Comparison of ENCODE assay signal across 13 cellular contexts in genomic region chr12:2797721-2798418, GRCh38. TPM values are rescaled to one million over a fixed set of nuclear protein-coding genes. Genes with fewer than 3 reads are reported as not detected.
A peak's percentile ranks its signal among the peaks of the same experiment; 100 is the strongest.
DNase-seq lines count a peak whose midpoint lies in the region; ATAC-seq, FAIRE-seq and TF ChIP-seq lines count a peak whose summit lies in the region.
"Had no signal": no experiment of that assay in that cellular context is flagged by ENCODE, and none has a peak within 500 bp of the region (broad histone marks: within the 10 kb centered on the region; RNA-seq: fewer than 3 reads in every experiment).

No MANE protein-coding gene starts in this region.

- no peak for TF ChIP-seq RAD21 in A549 (conservative IDR thresholded peaks at IDR 0.05 in 1 of 2, IDR thresholded peaks at IDR 0.05 in 1 of 2)

- ATAC-seq in A549, result no peak
- no peak for ATAC-seq in HG03354 (IDR thresholded peaks at IDR 0.05; ENCODE audit: poor library complexity, severe bottlenecking, unreplicated experiment)
- ATAC-seq: Panc1 had no signal

- H3K9me3 ChIP-seq in A549, result no peaks in the 10 kb centered on the region

- H3K27ac ChIP-seq in A549, result no peak overlapping the region

- H3K4me1 ChIP-seq in A549, result peaks cover 18% of the 10 kb centered on the region

- TF ChIP-seq POLR2A in A549 (IDR thresholded peaks at IDR 0.05; ENCODE audit: low read length), result no peak

- no peak for FAIRE-seq in A549 (lab: Jason Lieb, UNC)

- H3K4me3 ChIP-seq in A549, result no peak overlapping the region
- no peak overlapping the region for H3K4me3 ChIP-seq in GM12864 (ENCODE audit: low read depth, low read length)

- 82% methylated on average over 6 of the region's 7 CpGs for WGBS in A549 (ENCODE audit: missing lambda C conversion rate)

- no peak overlapping the region for H3K4me2 ChIP-seq in A549

- 0 out of 3 replicates have a peak, but pooled peaks have one; percentile 15 for TF ChIP-seq CTCF in A549 (IDR thresholded peaks at IDR 0.05)
- peak; percentile 8 for TF ChIP-seq CTCF in GM12864 (IDR thresholded peaks at IDR 0.05; ENCODE audit: low read depth, low read length, missing control alignments)

- POLR2A ChIA-PET in A549 (lab: Yijun Ruan, JAX), result no interaction called here

- CTCF ChIA-PET in A549 (lab: Yijun Ruan, JAX), result interaction anchor here (1.0 to 7.3 kb wide), 2 partner anchors 13 to 15 kb away, joined by 4 to 57 read pairs; no protein-coding TSS in a partner anchor

- TF ChIP-seq EP300 in A549 (IDR thresholded peaks at IDR 0.05), result no peak

- no peak for DNase-seq in A549 (ENCODE audit: low read depth in 1 of 2, low spot score in 1 of 2)
- DNase-seq in GM12864 (ENCODE audit: low read depth), result no peak
- peak; percentile 50 for DNase-seq in astrocyte of the hippocampus (ENCODE audit: low read depth, low spot score)
- peak; percentile 23 for DNase-seq in iris pigment epithelial cell (ENCODE audit: low read depth)
- DNase-seq in ureter (ENCODE audit: low spot score), result no peak
- no peak for DNase-seq in germinal center (ENCODE audit: low spot score)
- no peak for DNase-seq in GF-D8 (lab: John Stamatoyannopoulos, UW)
- DNase-seq: activated CD4-positive, alpha-beta T cell treated with anti-CD3 and anti-CD28 coated beads for 48 hours; COR-L47; Karpas-422 had no signal

TF ChIP-seq in A549, 52 proteins besides CTCF, POLR2A, EP300 and RAD21:
- TF ChIP-seq FOSB (CRISPR knock-in tag; IDR thresholded peaks at IDR 0.05), result no peak
- no peak for TF ChIP-seq TFCP2L1 (CRISPR knock-in tag; IDR thresholded peaks at IDR 0.05)
- TF ChIP-seq SMC3 (IDR thresholded peaks at IDR 0.05), result no peak
- no peak for TF ChIP-seq ATOH8 (CRISPR knock-in tag; IDR thresholded peaks at IDR 0.05; ENCODE audit: low read depth)
- no peak for TF ChIP-seq PHF8 (IDR thresholded peaks at IDR 0.05; ENCODE audit: borderline replicate concordance, low read depth)
- TF ChIP-seq PBX3 (IDR thresholded peaks at IDR 0.05), result no peak
- no peak for TF ChIP-seq CHD2 (IDR thresholded peaks at IDR 0.05; ENCODE audit: low read length, partially characterized antibody)
- TF ChIP-seq POLR2AphosphoS2 (conservative IDR thresholded peaks at IDR 0.05; ENCODE audit: low read length), result no peak
- no peak for TF ChIP-seq FOSL2 (IDR thresholded peaks at IDR 0.05)
- TF ChIP-seq FOSL2 (CRISPR knock-in tag; IDR thresholded peaks at IDR 0.05), result no peak
- no peak for TF ChIP-seq HDAC2 (IDR thresholded peaks at IDR 0.05)
- TF ChIP-seq EHMT2 (IDR thresholded peaks at IDR 0.05; ENCODE audit: low read depth), result no peak
- no peak for TF ChIP-seq HOXB5 (CRISPR knock-in tag; IDR thresholded peaks at IDR 0.05)
- no peak for TF ChIP-seq ZNF302 (CRISPR knock-in tag; IDR thresholded peaks at IDR 0.05)
- no peak for TF ChIP-seq MAZ (IDR thresholded peaks at IDR 0.05; ENCODE audit: borderline replicate concordance, low read depth, low read length)
- no peak for TF ChIP-seq NPAS2 (CRISPR knock-in tag; IDR thresholded peaks at IDR 0.05; ENCODE audit: borderline replicate concordance)
- TF ChIP-seq CEBPB (IDR thresholded peaks at IDR 0.05), result no peak
- TF ChIP-seq BCL3 (IDR thresholded peaks at IDR 0.05), result no peak
- TF ChIP-seq HEYL (CRISPR knock-in tag; IDR thresholded peaks at IDR 0.05), result no peak
- no peak for TF ChIP-seq JUNB (IDR thresholded peaks at IDR 0.05)
- TF ChIP-seq GATA3 (IDR thresholded peaks at IDR 0.05; ENCODE audit: borderline replicate concordance), result no peak
TF ChIP-seq in A549: peak in this region for 0.

RNA-seq across cellular contexts. Expression of gene FKBP4, which starts 3.1 kb away (rescaled TPM):
- 108 and 125 TPM in 2 replicates for polyA plus RNA-seq in A549 (2011; rRNA removed)
- 109 TPM in 2 replicates for polyA plus RNA-seq in A549 (2012; cell fraction: cytosol; rRNA removed)
- polyA plus RNA-seq in A549 (2012; cell fraction: nucleus; rRNA removed), result 116 and 128 TPM in 2 replicates
- polyA plus RNA-seq in A549 (2017; fragmentation: RNase III; extraction: RNeasy Plus Mini Kit Qiagen cat#74134 plus additional on column Dnase treatment), result 123 to 140 TPM (median 137 TPM) in 3 replicates
- 95.0 and 120 TPM in 2 replicates for polyA minus RNA-seq in A549 (2011; rRNA and poly(A)+ RNA removed)
- total RNA-seq in ureter, result 115 TPM

RNA-seq across cellular contexts. Expression of gene ITFG2, which starts 14.6 kb away (rescaled TPM):
- polyA plus RNA-seq in A549 (2011; rRNA removed), result 23.7 and 28.4 TPM in 2 replicates
- 29.5 and 30.4 TPM in 2 replicates for polyA plus RNA-seq in A549 (2012; cell fraction: cytosol; rRNA removed)
- 77.0 and 80.9 TPM in 2 replicates for polyA plus RNA-seq in A549 (2012; cell fraction: nucleus; rRNA removed)
- polyA plus RNA-seq in A549 (2017; fragmentation: RNase III; extraction: RNeasy Plus Mini Kit Qiagen cat#74134 plus additional on column Dnase treatment), result 17.5 to 23.2 TPM (median 20.5 TPM) in 3 replicates
- polyA minus RNA-seq in A549 (2011; rRNA and poly(A)+ RNA removed), result 46.0 and 60.4 TPM in 2 replicates
- 83.6 TPM for total RNA-seq in ureter

RNA-seq across cellular contexts. Expression of gene NRIP2, which starts 37.0 kb away (rescaled TPM):
- polyA plus RNA-seq in A549 (2011; rRNA removed), result not detected in 2 replicates
- polyA plus RNA-seq in A549 (2012; cell fraction: cytosol; rRNA removed), result not detected in 2 replicates
- polyA plus RNA-seq in A549 (2012; cell fraction: nucleus; rRNA removed), result not detected in 2 replicates
- polyA plus RNA-seq in A549 (2017; fragmentation: RNase III; extraction: RNeasy Plus Mini Kit Qiagen cat#74134 plus additional on column Dnase treatment), result not detected in 3 replicates
- polyA minus RNA-seq in A549 (2011; rRNA and poly(A)+ RNA removed), result not detected in 2 replicates
- 3.6 TPM for total RNA-seq in ureter

RNA-seq across cellular contexts. Expression of gene TEX52, which starts 59.0 kb away (rescaled TPM):
- polyA plus RNA-seq in A549 (2011; rRNA removed) (not detected in 2 replicates), A549 (2017; fragmentation: RNase III; extraction: RNeasy Plus Mini Kit Qiagen cat#74134 plus additional on column Dnase treatment) (not detected in 3 replicates)
- not detected in 2 replicates for polyA plus RNA-seq in A549 (2012; cell fraction: cytosol; rRNA removed)
- polyA plus RNA-seq in A549 (2012; cell fraction: nucleus; rRNA removed), result 0.07 TPM in 1 of 2 replicates, not detected in the other
- polyA minus RNA-seq in A549 (2011; rRNA and poly(A)+ RNA removed), result not detected in 2 replicates
- total RNA-seq in ureter, result not detected
- total RNA-seq: temporal lobe had no signal

Comparison
In these comparisons a context has a peak if more than half of its experiments do, and no peak if none do; other contexts are left out.
1. DNase-seq: peak in astrocyte of the hippocampus (single experiment) and iris pigment epithelial cell (single experiment); none in A549 (0 of 2), GM12864 (single experiment), ureter (single experiment), germinal center (single experiment) and GF-D8 (single experiment).